In the genomic region with DNA sequence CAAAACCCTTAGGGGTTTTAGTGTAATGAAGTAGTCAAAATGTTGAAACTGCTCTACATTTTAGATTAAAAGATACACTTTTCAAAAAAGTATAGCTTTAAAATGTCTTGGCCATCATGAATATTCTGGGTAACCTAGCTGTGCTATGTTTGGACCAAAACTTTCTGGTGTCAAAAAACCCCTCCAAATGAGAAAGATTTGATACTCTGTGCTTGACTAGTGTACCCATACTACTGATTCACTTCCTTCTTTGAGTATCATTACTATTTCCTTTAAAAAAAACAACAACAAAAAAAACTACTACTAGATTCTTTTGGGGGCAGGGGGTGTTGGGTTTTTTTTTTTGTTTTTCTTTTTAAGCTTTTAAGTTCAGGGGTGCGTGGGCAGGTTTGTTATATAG, we compare ENCODE assay signal across 2 cellular contexts.
TF ChIP-seq lines count a peak whose summit lies in the region.

No MANE protein-coding gene starts in this region.

TF ChIP-seq in HCT116, 20 proteins besides CTCF, POLR2A, EP300 and RAD21:
- TF ChIP-seq YY1 (IDR thresholded peaks at IDR 0.05; ENCODE audit: extremely low read depth, insufficient replicate concordance, low read depth, low read length) (no peak), ZBTB33 (IDR thresholded peaks at IDR 0.05; ENCODE audit: extremely low read depth, insufficient replicate concordance, low read length) (no peak), SP1 (IDR thresholded peaks at IDR 0.05; ENCODE audit: low read depth) (no peak)

TF ChIP-seq in GM12878, 131 proteins besides CTCF, POLR2A, EP300 and RAD21:
- TF ChIP-seq RELB (IDR thresholded peaks at IDR 0.05; ENCODE audit: low read depth) (peak; percentile 15; the same call in 1 of the 2 replicates), NR2C2 (IDR thresholded peaks at IDR 0.05; ENCODE audit: borderline replicate concordance, control insufficient read depth, insufficient read length, low read depth) (no peak), SPI1 (IDR thresholded peaks at IDR 0.05; ENCODE audit: borderline replicate concordance, insufficient read depth, low read depth, low read length) (peak; percentile 38; the same call in 1 of the 2 replicates)
